ENCODE assay signal across 10 cellular contexts in the genomic region with DNA sequence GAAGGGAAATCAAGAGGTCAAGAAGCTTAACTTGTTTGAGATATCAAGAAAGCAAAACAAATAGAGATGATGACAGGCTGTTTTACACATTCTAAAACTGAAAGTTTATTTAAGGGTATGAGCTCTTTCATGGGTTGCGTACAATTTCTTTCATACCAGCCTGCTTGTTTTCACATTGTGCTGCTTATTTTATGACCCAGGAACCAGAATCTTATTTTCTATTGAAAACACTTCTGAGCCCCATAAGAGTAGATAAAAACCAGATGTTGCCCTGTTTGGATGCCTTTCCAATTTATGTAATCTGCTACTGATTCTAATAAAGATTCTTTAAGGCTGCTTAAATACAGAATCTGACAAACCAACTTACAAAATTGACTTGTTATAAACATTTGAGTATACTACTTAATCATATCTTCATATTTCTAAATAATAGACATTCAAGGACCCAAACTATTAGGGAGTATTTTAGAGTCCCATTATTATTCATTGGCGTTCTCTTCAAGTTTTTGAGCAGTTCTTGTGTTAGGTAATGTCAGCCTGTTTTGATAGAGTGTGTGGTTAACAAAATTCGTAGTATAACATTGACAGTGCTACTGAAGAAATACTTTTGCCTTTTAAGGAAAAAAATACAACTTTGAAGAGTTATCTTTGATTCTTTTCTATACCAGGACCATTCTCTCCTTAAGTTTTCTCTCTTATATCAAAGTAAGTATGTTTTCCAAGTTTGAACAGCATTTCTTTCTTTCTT.
DNase-seq lines count a peak whose midpoint lies in the region; ATAC-seq and TF ChIP-seq lines count a peak whose summit lies in the region.
"Had no signal": no experiment of that assay in that cellular context is flagged by ENCODE, and none has a peak within 500 bp of the region (broad histone marks: within the 10 kb centered on the region; RNA-seq: fewer than 3 reads in every experiment).

No MANE protein-coding gene starts in this region.

- H3K36me3 Mint-ChIP-seq in osteocyte (ENCODE audit: unreplicated experiment): peaks cover 17% of the 10 kb centered on the region
- H3K36me3 Mint-ChIP-seq in activated naive CD4-positive, alpha-beta T cell treated with anti-CD3 and anti-CD28 coated beads, Interleukin-2, amount 10 ng/mL, durations not matched to agents 7 days and 5 days: peaks cover 1% of the 10 kb centered on the region
- peaks cover 23% of the 10 kb centered on the region for H3K36me3 Mint-ChIP-seq in stimulated activated memory B cell treated with anti-CD40 and anti-IgM and Interleukin-4, amounts not matched to agents 10 μg/mL and 1 μg/mL and 100 μg/mL, for 72 hours

- H3K9me3 Mint-ChIP-seq in osteocyte (ENCODE audit: unreplicated experiment): peaks cover under 1% of the 10 kb centered on the region
- H3K9me3 Mint-ChIP-seq in activated naive CD4-positive, alpha-beta T cell treated with anti-CD3 and anti-CD28 coated beads, Interleukin-2, amount 10 ng/mL, durations not matched to agents 7 days and 5 days: no peaks in the 10 kb centered on the region
- H3K9me3 Mint-ChIP-seq in stimulated activated memory B cell treated with anti-CD40 and anti-IgM and Interleukin-4, amounts not matched to agents 10 μg/mL and 1 μg/mL and 100 μg/mL, for 72 hours: no peaks in the 10 kb centered on the region
- H3K9me3 Mint-ChIP-seq: stimulated activated naive B cell treated with anti-CD40 and anti-IgM and Interleukin-4, amounts not matched to agents 10 μg/mL and 1 μg/mL and 100 μg/mL, for 72 hours; T-helper 1 cell treated with Interleukin-12 subunit alpha and Interleukin-12 subunit beta and Interleukin-4 antibody, amounts not matched to agents 30 μg/mL and 1 μg/mL, for 36 hours had no signal

- H3K27ac Mint-ChIP-seq in osteocyte (ENCODE audit: unreplicated experiment): peak overlapping the region; percentile 91
- H3K27ac Mint-ChIP-seq in activated naive CD4-positive, alpha-beta T cell treated with anti-CD3 and anti-CD28 coated beads, Interleukin-2, amount 10 ng/mL, durations not matched to agents 7 days and 5 days: no peak overlapping the region
- H3K27ac Mint-ChIP-seq in stimulated activated memory B cell treated with anti-CD40 and anti-IgM and Interleukin-4, amounts not matched to agents 10 μg/mL and 1 μg/mL and 100 μg/mL, for 72 hours: no peak overlapping the region
- H3K27ac Mint-ChIP-seq: stimulated activated naive B cell treated with anti-CD40 and anti-IgM and Interleukin-4, amounts not matched to agents 10 μg/mL and 1 μg/mL and 100 μg/mL, for 72 hours; T-helper 1 cell treated with Interleukin-12 subunit alpha and Interleukin-12 subunit beta and Interleukin-4 antibody, amounts not matched to agents 30 μg/mL and 1 μg/mL, for 36 hours had no signal

- H3K4me3 ChIP-seq in cardiac fibroblast (replicated peaks in 1 of 2; ENCODE audit: low read depth in 2 of 2, low read length in 2 of 2): no peak overlapping the region

- H3K4me1 Mint-ChIP-seq in osteocyte (ENCODE audit: unreplicated experiment): peaks cover 91% of the 10 kb centered on the region
- H3K4me1 Mint-ChIP-seq in activated naive CD4-positive, alpha-beta T cell treated with anti-CD3 and anti-CD28 coated beads, Interleukin-2, amount 10 ng/mL, durations not matched to agents 7 days and 5 days: no peaks in the 10 kb centered on the region
- H3K4me1 Mint-ChIP-seq in stimulated activated memory B cell treated with anti-CD40 and anti-IgM and Interleukin-4, amounts not matched to agents 10 μg/mL and 1 μg/mL and 100 μg/mL, for 72 hours: no peaks in the 10 kb centered on the region

- peak; percentile 49 to 53 for DNase-seq in cardiac fibroblast (ENCODE audit: low read depth in 2 of 2)
- no peak for DNase-seq in osteocyte (ENCODE audit: extremely low spot score, unreplicated experiment)
- DNase-seq in activated naive CD4-positive, alpha-beta T cell treated with anti-CD3 and anti-CD28 coated beads, Interleukin-2, amount 10 ng/mL, durations not matched to agents 7 days and 5 days: no peak
- no peak for DNase-seq in NCI-H2227 (lab: John Stamatoyannopoulos, UW; ENCODE audit: unreplicated experiment)
- DNase-seq in stimulated activated CD8-positive, alpha-beta memory T cell treated with anti-CD3 and anti-CD28 coated beads, Interleukin-4, amount 100 ng/mL, for 48 hours: no peak
- DNase-seq: stimulated activated naive B cell treated with anti-CD40 and anti-IgM and Interleukin-4, amounts not matched to agents 10 μg/mL and 1 μg/mL and 100 μg/mL, for 72 hours had no signal

- no peaks in the 10 kb centered on the region for H3K27me3 Mint-ChIP-seq in osteocyte (ENCODE audit: unreplicated experiment)
- H3K27me3 Mint-ChIP-seq in activated naive CD4-positive, alpha-beta T cell treated with anti-CD3 and anti-CD28 coated beads, Interleukin-2, amount 10 ng/mL, durations not matched to agents 7 days and 5 days: no peaks in the 10 kb centered on the region
- no peaks in the 10 kb centered on the region for H3K27me3 Mint-ChIP-seq in stimulated activated memory B cell treated with anti-CD40 and anti-IgM and Interleukin-4, amounts not matched to agents 10 μg/mL and 1 μg/mL and 100 μg/mL, for 72 hours
- H3K27me3 Mint-ChIP-seq: stimulated activated naive B cell treated with anti-CD40 and anti-IgM and Interleukin-4, amounts not matched to agents 10 μg/mL and 1 μg/mL and 100 μg/mL, for 72 hours had no signal

- peak overlapping the region; percentile 55 for H3K4me3 Mint-ChIP-seq in osteocyte (ENCODE audit: unreplicated experiment)
- H3K4me3 Mint-ChIP-seq in activated naive CD4-positive, alpha-beta T cell treated with anti-CD3 and anti-CD28 coated beads, Interleukin-2, amount 10 ng/mL, durations not matched to agents 7 days and 5 days: no peak overlapping the region
- H3K4me3 Mint-ChIP-seq in stimulated activated memory B cell treated with anti-CD40 and anti-IgM and Interleukin-4, amounts not matched to agents 10 μg/mL and 1 μg/mL and 100 μg/mL, for 72 hours: no peak overlapping the region
- H3K4me3 Mint-ChIP-seq: stimulated activated naive B cell treated with anti-CD40 and anti-IgM and Interleukin-4, amounts not matched to agents 10 μg/mL and 1 μg/mL and 100 μg/mL, for 72 hours; T-helper 1 cell treated with Interleukin-12 subunit alpha and Interleukin-12 subunit beta and Interleukin-4 antibody, amounts not matched to agents 30 μg/mL and 1 μg/mL, for 36 hours had no signal

- peak; percentile 80 for ATAC-seq in GM18517 (IDR thresholded peaks at IDR 0.05; ENCODE audit: unreplicated experiment)
- ATAC-seq in HG02763 (IDR thresholded peaks at IDR 0.05; ENCODE audit: unreplicated experiment): peak; percentile 77
- ATAC-seq in stimulated activated memory B cell treated with anti-CD40 and anti-IgM and Interleukin-4, amounts not matched to agents 10 μg/mL and 1 μg/mL and 100 μg/mL, for 72 hours: no peak
- ATAC-seq: stimulated activated naive B cell treated with anti-CD40 and anti-IgM and Interleukin-4, amounts not matched to agents 10 μg/mL and 1 μg/mL and 100 μg/mL, for 72 hours had no signal

- CTCF ChIA-PET in activated naive CD4-positive, alpha-beta T cell treated with anti-CD3 and anti-CD28 coated beads, Interleukin-2, amount 10 ng/mL, durations not matched to agents 7 days and 5 days (lab: Charles Lee): no interaction called here

- TF ChIP-seq CTCF in cardiac fibroblast (IDR thresholded peaks at IDR 0.05; ENCODE audit: low read depth, low read length) (no peak), osteocyte (IDR thresholded peaks at IDR 0.05) (no peak)

Comparison
In these comparisons a context has a peak if more than half of its experiments do, and no peak if none do; other contexts are left out.
1. DNase-seq: peak in cardiac fibroblast (2 of 2); none in osteocyte (single experiment), activated naive CD4-positive, alpha-beta T cell treated with anti-CD3 and anti-CD28 coated beads, Interleukin-2, amount 10 ng/mL, durations not matched to agents 7 days and 5 days (single experiment), NCI-H2227 (single experiment) and stimulated activated CD8-positive, alpha-beta memory T cell treated with anti-CD3 and anti-CD28 coated beads, Interleukin-4, amount 100 ng/mL, for 48 hours (single experiment).